In the genomic region with DNA sequence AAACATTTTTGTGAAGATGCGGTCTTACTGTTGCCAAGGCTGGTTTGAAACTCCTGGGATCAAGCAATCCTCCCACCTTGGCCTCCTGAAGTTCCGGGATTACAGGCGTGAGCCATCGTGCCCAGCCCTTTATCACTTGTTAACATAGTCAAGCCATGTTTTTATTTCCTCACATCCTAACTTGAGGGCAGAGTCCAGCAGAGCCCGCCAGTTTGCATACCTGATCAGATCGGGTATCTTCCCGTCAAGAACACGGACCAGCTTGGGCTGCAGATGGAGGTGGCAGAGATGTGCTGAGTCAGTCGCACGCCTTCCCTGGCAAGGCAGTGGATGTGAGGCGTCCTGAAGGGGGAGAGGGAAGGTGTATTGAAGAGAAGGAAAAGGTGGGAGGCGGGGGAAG, we compare ENCODE assay signal across 7 cellular contexts.
"Had no signal": no experiment of that assay in that cellular context is flagged by ENCODE, and none has a peak within 500 bp of the region (broad histone marks: within the 10 kb centered on the region; RNA-seq: fewer than 3 reads in every experiment).

No MANE protein-coding gene starts in this region.

- FAIRE-seq: HTR-8/SVneo, K562 had no signal

- ATAC-seq: K562 had no signal

- H3K4me3 ChIP-seq: K562 had no signal

- H3K27ac ChIP-seq: HL-60, KMS-11 had no signal

- DNase-seq: IMR-90, KBM-7, KG1 had no signal

- H3K4me2 ChIP-seq: KMS-11 had no signal

- H3K9ac ChIP-seq: KMS-11 had no signal
